3 cellular contexts compared by ENCODE assay signal in the genomic region with DNA sequence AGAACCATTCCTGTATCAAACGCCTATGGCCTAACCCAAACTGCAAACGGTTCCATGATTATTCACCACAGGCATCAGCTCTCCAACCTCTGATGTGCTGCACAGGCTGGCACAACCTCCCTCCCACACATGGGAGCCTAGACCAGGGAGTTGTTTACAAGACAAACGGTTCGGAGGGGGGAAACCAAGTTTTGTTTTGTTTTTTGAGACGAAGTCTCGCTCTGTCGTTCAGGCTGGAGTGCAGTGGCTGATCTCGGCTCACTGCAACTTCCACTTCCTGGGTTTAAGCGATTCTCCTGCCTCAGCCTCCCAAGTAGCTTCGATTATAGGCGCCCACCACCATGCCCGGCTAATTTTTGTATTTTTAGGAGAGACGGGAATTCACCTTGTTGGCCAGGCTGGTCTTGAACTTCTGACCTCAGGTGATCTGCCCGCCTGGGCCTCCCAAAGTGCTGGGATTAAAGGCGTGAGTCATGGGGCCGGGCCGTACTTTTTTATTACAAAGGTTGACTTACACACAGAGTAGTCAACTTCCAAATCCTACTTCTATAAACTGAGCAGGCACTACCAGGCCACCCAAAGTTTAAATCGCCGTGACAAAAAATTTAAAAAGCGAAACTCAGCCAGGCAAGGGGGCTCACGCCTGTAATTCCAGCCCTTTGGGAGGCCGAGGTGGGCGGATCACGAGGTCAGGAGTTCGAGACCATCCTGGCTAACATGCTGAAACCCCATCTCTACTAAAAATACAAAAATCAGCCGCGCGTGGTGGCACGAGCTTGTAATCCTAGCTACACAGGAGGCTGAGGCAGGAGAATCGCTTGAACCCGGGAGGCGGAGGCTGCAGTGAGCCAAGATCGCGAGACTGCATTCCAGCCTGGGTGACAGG. TPM values are rescaled to one million over a fixed set of nuclear protein-coding genes. Genes with fewer than 3 reads are reported as not detected.
"Had no signal": no experiment of that assay in that cellular context is flagged by ENCODE, and none has a peak within 500 bp of the region (broad histone marks: within the 10 kb centered on the region; RNA-seq: fewer than 3 reads in every experiment).

No MANE protein-coding gene starts in this region.

RNA-seq across cellular contexts. Expression of a gene that starts 2.0 kb away (rescaled TPM):
- total RNA-seq: activated B cell treated with CpG ODN at 0.5 μM for 24 hours, dermis microvascular lymphatic vessel endothelial cell, endothelial cell of umbilical vein had no signal
